16 cellular contexts compared by ENCODE assay signal in the genomic region with DNA sequence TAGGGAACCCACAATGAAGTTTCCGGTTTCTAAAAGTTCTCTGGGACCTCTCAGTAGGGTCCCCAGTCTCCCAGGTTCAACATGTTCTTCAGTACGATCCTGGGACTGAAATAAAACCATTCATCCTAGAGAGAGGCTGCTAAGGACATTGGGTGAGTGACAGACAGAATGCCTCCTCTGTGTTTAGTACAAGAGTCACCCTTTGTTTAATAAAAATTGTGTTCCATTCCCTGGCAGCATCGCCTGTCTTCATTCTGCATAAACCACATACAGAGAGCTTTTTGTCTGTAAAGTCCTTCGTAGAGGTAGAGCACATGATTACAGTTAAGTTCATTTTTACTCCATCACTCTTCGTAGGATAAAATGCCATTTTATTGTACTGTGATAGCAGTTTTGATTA.
DNase-seq lines count a peak whose midpoint lies in the region; TF ChIP-seq lines count a peak whose summit lies in the region.
"Had no signal": no experiment of that assay in that cellular context is flagged by ENCODE, and none has a peak within 500 bp of the region (broad histone marks: within the 10 kb centered on the region; RNA-seq: fewer than 3 reads in every experiment).

No MANE protein-coding gene starts in this region.

- H3K9me3 ChIP-seq in ovary: no peaks in the 10 kb centered on the region
- H3K9me3 ChIP-seq: SK-N-SH had no signal

- H3K4me1 Mint-ChIP-seq in activated T-cell treated with anti-CD3 and anti-CD28 coated beads, Interleukin-2, amount 50 U/mL, for 24 hours (ENCODE audit: low read depth): no peaks in the 10 kb centered on the region
- H3K4me1 Mint-ChIP-seq: CD8-positive, alpha-beta memory T cell had no signal

- H3K27me3 ChIP-seq in ovary: no peaks in the 10 kb centered on the region

- 72 to 78% (median 78%) methylated on average over 5 of the region's 5 CpGs for WGBS in ovary, 3 donors

- TF ChIP-seq EP300 in ovary (IDR thresholded peaks at IDR 0.05): no peak

- peaks cover 61% of the 10 kb centered on the region for H3K27me3 Mint-ChIP-seq in activated T-cell treated with anti-CD3 and anti-CD28 coated beads, Interleukin-2, amount 50 U/mL, for 24 hours

- H3K4me1 ChIP-seq in ovary (ENCODE audit: insufficient read depth): no peaks in the 10 kb centered on the region

- no peaks in the 10 kb centered on the region for H3K36me3 ChIP-seq in ovary

- no peaks in the 10 kb centered on the region for H3K36me3 Mint-ChIP-seq in activated T-cell treated with anti-CD3 and anti-CD28 coated beads, Interleukin-2, amount 50 U/mL, for 24 hours (ENCODE audit: low read depth)
- H3K36me3 Mint-ChIP-seq: CD8-positive, alpha-beta memory T cell had no signal

- TF ChIP-seq CTCF in ovary (IDR thresholded peaks at IDR 0.05): no peak

- H3K4me3 Mint-ChIP-seq in activated T-cell treated with anti-CD3 and anti-CD28 coated beads, Interleukin-2, amount 50 U/mL, for 24 hours: no peak overlapping the region
- H3K4me3 Mint-ChIP-seq: CD8-positive, alpha-beta memory T cell; H9 had no signal

- H3K9me3 Mint-ChIP-seq in activated T-cell treated with anti-CD3 and anti-CD28 coated beads, Interleukin-2, amount 50 U/mL, for 24 hours: no peaks in the 10 kb centered on the region

- TF ChIP-seq POLR2A in ovary (IDR thresholded peaks at IDR 0.05): no peak

- no peak overlapping the region for H3K4me3 ChIP-seq in ovary

- intact Hi-C loops in ovary (cut with DNase I): no loop called here

- no peak overlapping the region for H3K27ac ChIP-seq in ovary

- DNase-seq in Ammon's horn (ENCODE audit: low spot score) (peak; percentile 89), RPMI7951 (ENCODE audit: low read depth) (peak; percentile 1), globus pallidus (ENCODE audit: low spot score) (peak; percentile 93), pons (ENCODE audit: low spot score) (peak; percentile 97), ovary (no peak), ureter (ENCODE audit: low spot score) (no peak), cortex of kidney (lab: John Stamatoyannopoulos, UW) (no peak)
- DNase-seq in activated T-cell treated with anti-CD3 and anti-CD28 coated beads, Interleukin-2, amount 50 U/mL, for 24 hours: no peak
- DNase-seq: 8988T; CD8-positive, alpha-beta memory T cell; DMS79 treated with DMSO at 0.1 percent for 48 hours; H9; NCI-H1092; NCI-H2081 treated with DMSO at 0.1 percent for 48 hours; NCI-H446 treated with DMSO at 0.1 percent for 48 hours; SK-N-SH had no signal

- no peak overlapping the region for H3K27ac Mint-ChIP-seq in activated T-cell treated with anti-CD3 and anti-CD28 coated beads, Interleukin-2, amount 50 U/mL, for 24 hours
- H3K27ac Mint-ChIP-seq: CD8-positive, alpha-beta memory T cell had no signal

Comparison
In these comparisons a context has a peak if more than half of its experiments do, and no peak if none do; other contexts are left out.
1. DNase-seq: peak in Ammon's horn (single experiment), RPMI7951 (single experiment), globus pallidus (single experiment) and pons (single experiment); none in activated T-cell treated with anti-CD3 and anti-CD28 coated beads, Interleukin-2, amount 50 U/mL, for 24 hours (single experiment), ovary (0 of 5), ureter (single experiment) and cortex of kidney (single experiment).